In genomic region chr5:135741040-135741439, GRCh38 we compare ENCODE assay signal across 31 cellular contexts.
DNase-seq lines count a peak whose midpoint lies in the region; ATAC-seq and TF ChIP-seq lines count a peak whose summit lies in the region.
"Had no signal": no experiment of that assay in that cellular context is flagged by ENCODE, and none has a peak within 500 bp of the region (broad histone marks: within the 10 kb centered on the region; RNA-seq: fewer than 3 reads in every experiment).

No MANE protein-coding gene starts in this region.

- ATAC-seq in SK-N-SH treated with all-trans-retinoic acid at 6 μM for 48 hours (0 out of 3 replicates have a peak, but pooled peaks have one; percentile 25), GM19328 (IDR thresholded peaks at IDR 0.05; ENCODE audit: unreplicated experiment) (no peak), HG03457 (IDR thresholded peaks at IDR 0.05; ENCODE audit: unreplicated experiment) (no peak)
- ATAC-seq: body of pancreas; gastrocnemius medialis; naive thymus-derived CD4-positive, alpha-beta T cell; Right ventricle myocardium inferior; sciatic nerve had no signal

- H3K9me3 Mint-ChIP-seq in osteocyte (ENCODE audit: unreplicated experiment) = no peaks in the 10 kb centered on the region
- H3K9me3 Mint-ChIP-seq in activated naive CD4-positive, alpha-beta T cell treated with anti-CD3 and anti-CD28 coated beads, Interleukin-2, amount 10 ng/mL, durations not matched to agents 7 days and 5 days = peaks cover 2% of the 10 kb centered on the region
- H3K9me3 Mint-ChIP-seq: activated T-helper 1 cell treated with anti-CD3 and anti-CD28 coated beads, Interleukin-12 subunit alpha, Interleukin-12 subunit beta, Interleukin-2, Interleukin-4 antibody, amounts not matched to agents 30 ng/mL and 10 ng/mL and 1 ng/mL, durations not matched to agents 14 hours and 24 hours and 36 hours had no signal

- no peak for TF ChIP-seq CTCF in osteocyte (IDR thresholded peaks at IDR 0.05)

- CTCF ChIA-PET in activated naive CD4-positive, alpha-beta T cell treated with anti-CD3 and anti-CD28 coated beads, Interleukin-2, amount 10 ng/mL, durations not matched to agents 7 days and 5 days (lab: Charles Lee) = interaction anchor here (1.6 kb wide), 1 partner anchor 90 kb away, joined by 4 read pairs; no protein-coding TSS in a partner anchor

- no peak overlapping the region for H3K4me3 Mint-ChIP-seq in osteocyte (ENCODE audit: unreplicated experiment)
- no peak overlapping the region for H3K4me3 Mint-ChIP-seq in activated naive CD4-positive, alpha-beta T cell treated with anti-CD3 and anti-CD28 coated beads, Interleukin-2, amount 10 ng/mL, durations not matched to agents 7 days and 5 days
- H3K4me3 Mint-ChIP-seq: activated CD4-positive, alpha-beta memory T cell treated with anti-CD3 and anti-CD28 coated beads for 36 hours; activated naive CD4-positive, alpha-beta T cell treated with anti-CD3 and anti-CD28 coated beads for 36 hours; activated T-helper 1 cell treated with anti-CD3 and anti-CD28 coated beads, Interleukin-12 subunit alpha, Interleukin-12 subunit beta, Interleukin-2, Interleukin-4 antibody, amounts not matched to agents 30 ng/mL and 10 ng/mL and 1 ng/mL, durations not matched to agents 14 hours and 24 hours and 36 hours; CD4-positive, CD25-positive, alpha-beta regulatory T cell; central memory CD8-positive, alpha-beta T cell; IgD-negative memory B cell; naive thymus-derived CD4-positive, alpha-beta T cell had no signal

- no peak overlapping the region for H3K27ac Mint-ChIP-seq in osteocyte (ENCODE audit: unreplicated experiment)
- H3K27ac Mint-ChIP-seq in activated naive CD4-positive, alpha-beta T cell treated with anti-CD3 and anti-CD28 coated beads, Interleukin-2, amount 10 ng/mL, durations not matched to agents 7 days and 5 days = no peak overlapping the region
- H3K27ac Mint-ChIP-seq: activated CD4-positive, alpha-beta memory T cell treated with anti-CD3 and anti-CD28 coated beads for 36 hours; activated naive CD4-positive, alpha-beta T cell treated with anti-CD3 and anti-CD28 coated beads for 36 hours; activated T-helper 1 cell treated with anti-CD3 and anti-CD28 coated beads, Interleukin-12 subunit alpha, Interleukin-12 subunit beta, Interleukin-2, Interleukin-4 antibody, amounts not matched to agents 30 ng/mL and 10 ng/mL and 1 ng/mL, durations not matched to agents 14 hours and 24 hours and 36 hours; CD4-positive, CD25-positive, alpha-beta regulatory T cell; IgD-negative memory B cell; naive thymus-derived CD4-positive, alpha-beta T cell had no signal

- peak; percentile 4 for DNase-seq in NCI-H1694 (lab: John Stamatoyannopoulos, UW)
- DNase-seq in NCI-H1694 treated with DMSO at 0.1 percent for 48 hours (lab: John Stamatoyannopoulos, UW) = no peak
- peak; percentile 16 for DNase-seq in NAMALWA (ENCODE audit: low spot score)
- DNase-seq in osteocyte (ENCODE audit: extremely low spot score, unreplicated experiment) = peak; percentile 10
- DNase-seq in activated naive CD4-positive, alpha-beta T cell treated with anti-CD3 and anti-CD28 coated beads, Interleukin-2, amount 10 ng/mL, durations not matched to agents 7 days and 5 days = no peak
- DNase-seq: activated CD4-positive, alpha-beta memory T cell treated with anti-CD3 and anti-CD28 coated beads for 36 hours; activated CD4-positive, CD25-positive, alpha-beta regulatory T cell treated with anti-CD3 and anti-CD28 coated beads, Interleukin-2, amount 50 U/mL, for 72 hours; activated CD8-positive, alpha-beta memory T cell treated with anti-CD3 and anti-CD28 coated beads, Interleukin-2, amount 50 U/mL, for 48 hours; activated naive CD4-positive, alpha-beta T cell treated with anti-CD3 and anti-CD28 coated beads for 36 hours; body of pancreas; Calu3; CD4-positive, CD25-positive, alpha-beta regulatory T cell; dermis blood vessel endothelial cell; gastrocnemius medialis; lower lobe of right lung; naive thymus-derived CD4-positive, alpha-beta T cell; NCI-H1092 treated with DMSO at 0.1 percent for 48 hours; NCI-H2029 treated with DMSO at 0.1 percent for 48 hours; NCI-H345; NCI-H748 treated with DMSO at 0.1 percent for 48 hours; stimulated activated CD4-positive, alpha-beta T cell treated with anti-CD3 and anti-CD28 coated beads, Interleukin-12 subunit alpha, Interleukin-12 subunit beta, amount 100 ng/mL, for 4 hours; stimulated activated CD4-positive, alpha-beta T cell treated with anti-CD3 and anti-CD28 coated beads, Interleukin-2, amount 100 ng/mL, for 48 hours; stomach had no signal

- peaks cover 31% of the 10 kb centered on the region for H3K4me1 Mint-ChIP-seq in osteocyte (ENCODE audit: unreplicated experiment)
- no peaks in the 10 kb centered on the region for H3K4me1 Mint-ChIP-seq in activated naive CD4-positive, alpha-beta T cell treated with anti-CD3 and anti-CD28 coated beads, Interleukin-2, amount 10 ng/mL, durations not matched to agents 7 days and 5 days
- H3K4me1 Mint-ChIP-seq: CD4-positive, CD25-positive, alpha-beta regulatory T cell; central memory CD8-positive, alpha-beta T cell; naive thymus-derived CD4-positive, alpha-beta T cell had no signal

- peaks cover 3% of the 10 kb centered on the region for H3K27me3 Mint-ChIP-seq in osteocyte (ENCODE audit: unreplicated experiment)
- H3K27me3 Mint-ChIP-seq in activated naive CD4-positive, alpha-beta T cell treated with anti-CD3 and anti-CD28 coated beads, Interleukin-2, amount 10 ng/mL, durations not matched to agents 7 days and 5 days = no peaks in the 10 kb centered on the region
- H3K27me3 Mint-ChIP-seq: CD4-positive, CD25-positive, alpha-beta regulatory T cell had no signal

- no peaks in the 10 kb centered on the region for H3K36me3 Mint-ChIP-seq in osteocyte (ENCODE audit: unreplicated experiment)
- no peaks in the 10 kb centered on the region for H3K36me3 Mint-ChIP-seq in activated naive CD4-positive, alpha-beta T cell treated with anti-CD3 and anti-CD28 coated beads, Interleukin-2, amount 10 ng/mL, durations not matched to agents 7 days and 5 days
- H3K36me3 Mint-ChIP-seq: activated CD4-positive, alpha-beta memory T cell treated with anti-CD3 and anti-CD28 coated beads for 36 hours; CD4-positive, CD25-positive, alpha-beta regulatory T cell; IgD-negative memory B cell; naive thymus-derived CD4-positive, alpha-beta T cell had no signal

TF ChIP-seq in SK-N-SH treated with all-trans-retinoic acid at 6 μM for 48 hours, 23 proteins besides CTCF, POLR2A, EP300 and RAD21:
- no peak for TF ChIP-seq PPARA (CRISPR knock-in tag; IDR thresholded peaks at IDR 0.05; ENCODE audit: borderline replicate concordance)
- TF ChIP-seq ZFP30 (CRISPR knock-in tag; IDR thresholded peaks at IDR 0.05) = no peak
- TF ChIP-seq ZNF565 (CRISPR knock-in tag; conservative IDR thresholded peaks at IDR 0.05; ENCODE audit: low read depth) = no peak
TF ChIP-seq in SK-N-SH treated with all-trans-retinoic acid at 6 μM for 48 hours: peak in this region for 0.

Comparison
In these comparisons a context has a peak if more than half of its experiments do, and no peak if none do; other contexts are left out.
1. DNase-seq: peak in NCI-H1694 (single experiment), NAMALWA (single experiment) and osteocyte (single experiment); none in NCI-H1694 treated with DMSO at 0.1 percent for 48 hours (single experiment) and activated naive CD4-positive, alpha-beta T cell treated with anti-CD3 and anti-CD28 coated beads, Interleukin-2, amount 10 ng/mL, durations not matched to agents 7 days and 5 days (single experiment).